In the genomic region with DNA sequence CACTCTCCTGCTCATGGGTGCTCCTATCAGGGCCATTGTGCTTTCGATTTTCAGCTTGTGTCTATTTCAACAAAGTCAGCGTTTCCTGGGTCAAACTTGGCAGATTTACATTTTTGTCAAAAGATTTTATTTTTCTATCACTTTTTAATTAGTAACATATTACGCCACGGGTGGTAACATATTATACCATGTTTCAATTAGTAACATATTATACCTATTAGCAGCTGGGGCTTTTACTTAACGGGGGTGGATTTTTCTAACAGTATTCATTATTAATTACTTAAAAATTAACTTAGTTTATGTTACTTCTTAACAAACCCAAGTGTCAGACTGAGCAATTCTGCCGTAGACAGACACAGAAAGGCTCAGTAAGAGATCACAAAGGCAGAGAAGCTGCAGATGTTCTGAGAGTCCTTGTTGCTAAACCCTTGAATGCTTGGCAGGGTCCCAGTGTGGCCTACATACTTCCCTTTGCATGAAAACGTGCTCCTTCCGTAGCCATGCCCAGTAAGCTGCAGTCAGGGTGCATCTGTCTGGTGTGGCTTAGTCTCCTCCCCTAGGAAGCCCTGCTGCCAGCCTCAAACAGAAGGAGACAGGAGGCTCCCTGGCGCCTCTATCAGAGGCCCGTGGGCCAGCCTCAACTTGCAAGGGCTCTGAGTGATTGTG, we compare ENCODE assay signal across 11 cellular contexts.
DNase-seq lines count a peak whose midpoint lies in the region; ATAC-seq and TF ChIP-seq lines count a peak whose summit lies in the region.
"Had no signal": no experiment of that assay in that cellular context is flagged by ENCODE, and none has a peak within 500 bp of the region (broad histone marks: within the 10 kb centered on the region; RNA-seq: fewer than 3 reads in every experiment).

No MANE protein-coding gene starts in this region.

- H3K27ac ChIP-seq in AG04450 (ENCODE audit: low read depth, low read length) = no peak overlapping the region
- no peak overlapping the region for H3K27ac ChIP-seq in RWPE1
- H3K27ac ChIP-seq: SJCRH30, thoracic aorta had no signal

- H3K27me3 ChIP-seq in AG04450 (ENCODE audit: control insufficient read depth, insufficient read depth, low read length) = no peaks in the 10 kb centered on the region
- H3K27me3 ChIP-seq: SJCRH30 had no signal

- no peaks in the 10 kb centered on the region for H3K9me3 ChIP-seq in AG04450 (ENCODE audit: control insufficient read depth, insufficient read depth, low read length)
- H3K9me3 ChIP-seq: SJCRH30, thoracic aorta had no signal

- TF ChIP-seq CTCF in AG04450 (IDR thresholded peaks at IDR 0.05; ENCODE audit: low read depth, low read length) (no peak), epithelial cell of proximal tubule (conservative IDR thresholded peaks at IDR 0.05; ENCODE audit: low read depth, low read length) (no peak), RWPE1 (conservative IDR thresholded peaks at IDR 0.05; ENCODE audit: low read depth) (no peak)

- POLR2A ChIA-PET in AG04450 (lab: Yijun Ruan, JAX) (interaction anchor here (0.7 kb wide), 1 partner anchor 751 kb away, joined by 5 read pairs; no protein-coding TSS in a partner anchor), RWPE1 (lab: Yijun Ruan, JAX; ENCODE audit: low non-redundant PET) (no interaction called here)

- H3K4me3 ChIP-seq in AG04450 (ENCODE audit: low read depth, low read length) (no peak overlapping the region), epithelial cell of proximal tubule (ENCODE audit: low read depth, low read length) (no peak overlapping the region)
- H3K4me3 ChIP-seq: SJCRH30, skin epidermis, thoracic aorta had no signal

- CTCF ChIA-PET in AG04450 (lab: Charles Lee) (no interaction called here), RWPE1 (lab: Yijun Ruan, JAX) (no interaction called here)

- DNase-seq in AG04450 (ENCODE audit: low read depth, low spot score) (peak; percentile 71), epithelial cell of proximal tubule (ENCODE audit: low read depth) (peak; percentile 79), NCI-H2196 (lab: John Stamatoyannopoulos, UW; ENCODE audit: unreplicated experiment) (no peak), DMS153 (lab: John Stamatoyannopoulos, UW) (no peak), LoVo (ENCODE audit: low spot score) (no peak), RWPE1 (ENCODE audit: low spot score) (no peak)

- ATAC-seq in GM19324 (IDR thresholded peaks at IDR 0.05; ENCODE audit: low FRiP score, unreplicated experiment) (peak; percentile 90), HG03460 (IDR thresholded peaks at IDR 0.05; ENCODE audit: unreplicated experiment) (peak; percentile 68)

Comparison
In these comparisons a context has a peak if more than half of its experiments do, and no peak if none do; other contexts are left out.
1. DNase-seq: peak in AG04450 (single experiment) and epithelial cell of proximal tubule (single experiment); none in NCI-H2196 (single experiment), DMS153 (single experiment), LoVo (single experiment) and RWPE1 (single experiment).